Comparison of ENCODE assay signal across 8 cellular contexts in the genomic region with DNA sequence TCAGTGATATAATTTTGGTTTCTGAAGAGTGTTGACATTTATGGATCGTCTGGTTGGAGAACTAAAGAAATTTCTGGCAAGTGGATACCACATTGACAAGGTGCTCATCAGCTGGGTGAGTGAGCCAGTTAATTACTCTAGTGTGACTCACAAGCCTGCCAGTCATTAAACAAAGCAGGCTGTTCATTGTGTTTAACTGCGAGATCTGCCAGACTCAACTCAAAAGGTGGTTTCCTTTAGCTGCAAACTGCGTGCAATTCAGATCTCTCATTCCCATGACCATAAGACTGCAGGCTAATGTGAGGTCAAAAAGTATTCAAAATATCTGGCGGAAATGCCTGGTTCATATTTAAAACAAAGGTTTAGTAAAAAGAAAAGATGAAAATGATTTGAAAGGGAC. TPM values are rescaled to one million over a fixed set of nuclear protein-coding genes. Genes with fewer than 3 reads are reported as not detected.
DNase-seq lines count a peak whose midpoint lies in the region; ATAC-seq and TF ChIP-seq lines count a peak whose summit lies in the region.

No MANE protein-coding gene starts in this region.

- H3K4me3 ChIP-seq in Panc1 (ENCODE audit: low read depth in 2 of 2, low read length in 2 of 2) (no peak overlapping the region), heart left ventricle (no peak overlapping the region)

- TF ChIP-seq POLR2A in heart left ventricle (IDR thresholded peaks at IDR 0.05) = no peak

- peak; percentile 57 for DNase-seq in DMS53 (lab: John Stamatoyannopoulos, UW)
- no peak for DNase-seq in Panc1 (ENCODE audit: low read depth, low spot score)
- peak; percentile 42 for DNase-seq in glomerular visceral epithelial cell (ENCODE audit: extremely low spot score)
- DNase-seq in GM13976 (ENCODE audit: low spot score) = no peak
- DNase-seq in heart left ventricle = no peak
- DNase-seq in GOT3 (lab: John Stamatoyannopoulos, UW) = no peak

- BruUV-seq in Panc1 (replicated peaks; lab: Mats Ljungman, UMichigan) = no TSS peak

- H3K36me3 ChIP-seq in Panc1 (ENCODE audit: control insufficient read depth, insufficient read depth, low read length) = no peaks in the 10 kb centered on the region
- H3K36me3 ChIP-seq in heart left ventricle = no peaks in the 10 kb centered on the region

- H3K27ac ChIP-seq in Panc1 (ENCODE audit: low read length) = no peak overlapping the region
- no peak overlapping the region for H3K27ac ChIP-seq in heart left ventricle

- H3K27me3 ChIP-seq in Panc1 (ENCODE audit: control insufficient read depth, insufficient read depth, low read length) = no peaks in the 10 kb centered on the region
- no peaks in the 10 kb centered on the region for H3K27me3 ChIP-seq in heart left ventricle

- POLR2A ChIA-PET in Panc1 (lab: Charles Lee) = interaction anchor here (0.6 kb wide), 1 partner anchor 59 kb away, joined by 3 read pairs; no protein-coding TSS in a partner anchor

- WGBS in heart left ventricle, 4 donors = 53 to 61% (median 58%) methylated on average over 4 of the region's 4 CpGs

- TF ChIP-seq CTCF in Panc1 (IDR thresholded peaks at IDR 0.05) (no peak), GM13976 (IDR thresholded peaks at IDR 0.05; ENCODE audit: borderline replicate concordance, control extremely low read depth, extremely low read depth, insufficient read depth, missing control alignments) (no peak), heart left ventricle (IDR thresholded peaks at IDR 0.05) (no peak)

- ATAC-seq in GM21619 (IDR thresholded peaks at IDR 0.05; ENCODE audit: unreplicated experiment) (peak; percentile 69), Panc1 (peak; percentile 82), heart left ventricle (no peak), GM21526 (IDR thresholded peaks at IDR 0.05; ENCODE audit: low FRiP score, unreplicated experiment) (no peak)

- intact Hi-C loops in Panc1 (cut with micrococcal nuclease; ENCODE audit: unreplicated experiment) = no loop called here
- intact Hi-C loops in heart left ventricle (cut with DNase I) = loop anchor here in 4 of 10 donors (5.0 to 10.0 kb wide), 4 partner anchors 61 to 471 kb away; no protein-coding TSS in a partner anchor

- H3K4me1 ChIP-seq in Panc1 (ENCODE audit: control insufficient read depth, insufficient read depth, low read length) = no peaks in the 10 kb centered on the region
- no peaks in the 10 kb centered on the region for H3K4me1 ChIP-seq in heart left ventricle

- H3K9me3 ChIP-seq in Panc1 (ENCODE audit: control insufficient read depth, insufficient read depth, low read depth, low read length) (no peaks in the 10 kb centered on the region), heart left ventricle (no peaks in the 10 kb centered on the region)

- CTCF ChIA-PET in Panc1 (lab: Charles Lee) = interaction anchor here (0.5 to 1.2 kb wide), 2 partner anchors 59 to 283 kb away, joined by 3 read pairs; no protein-coding TSS in a partner anchor

- in situ Hi-C loops in Panc1 (cut with HindIII; ENCODE audit: low pct_unique_long_range_greater_than_20kb, low sequenced_read_pairs) = no loop called here
- in situ Hi-C loops in GM13976 (cut with MboI; ENCODE audit: low sequenced_read_pairs, unreplicated experiment) = loop anchor here (10.0 kb wide), 1 partner anchor 251 kb away; no protein-coding TSS in a partner anchor

RNA-seq across cellular contexts. Expression of a gene that starts 32.5 kb away (rescaled TPM):
- total RNA-seq in Panc1 (2021; ENCODE audit: unreplicated experiment) (0.03 TPM), heart left ventricle (under 1 TPM in 1 of 9 donors, not detected in 8; 0.12 TPM)
- not detected for polyA plus RNA-seq in Panc1 (2012; ENCODE audit: insufficient read length)
- polyA plus RNA-seq in heart left ventricle = not detected

Comparison
In these comparisons a context has a peak if more than half of its experiments do, and no peak if none do; other contexts are left out.
1. DNase-seq: peak in DMS53 (single experiment) and glomerular visceral epithelial cell (single experiment); none in Panc1 (single experiment), GM13976 (single experiment), heart left ventricle (0 of 5) and GOT3 (single experiment).
2. ATAC-seq: peak in GM21619 (single experiment) and Panc1 (single experiment); none in heart left ventricle (0 of 4) and GM21526 (single experiment).